ENCODE assay signal across 9 cellular contexts in genomic region chr11:36306888-36307287, GRCh38. TPM values are rescaled to one million over a fixed set of nuclear protein-coding genes. Genes with fewer than 3 reads are reported as not detected.
DNase-seq lines count a peak whose midpoint lies in the region; ATAC-seq lines count a peak whose summit lies in the region.
"Had no signal": no experiment of that assay in that cellular context is flagged by ENCODE, and none has a peak within 500 bp of the region (broad histone marks: within the 10 kb centered on the region; RNA-seq: fewer than 3 reads in every experiment).

No MANE protein-coding gene starts in this region.

- no peaks in the 10 kb centered on the region for H3K79me1 ChIP-seq in mesenchymal stem cell (replicated peaks; ENCODE audit: low read length, poor library complexity, severe bottlenecking)

- no peak overlapping the region for H3K27ac ChIP-seq in Karpas-422 (ENCODE audit: low read length)
- no peak overlapping the region for H3K27ac ChIP-seq in mesenchymal stem cell (ENCODE audit: low read length, poor library complexity, severe bottlenecking)
- H3K27ac ChIP-seq: HL-60 had no signal

- H3K4me2 ChIP-seq in Karpas-422 (ENCODE audit: low read depth, low read length, poor library complexity, severe bottlenecking) (no peak overlapping the region), mesenchymal stem cell (ENCODE audit: low read length, poor library complexity, severe bottlenecking) (no peak overlapping the region)

- H3K36me3 ChIP-seq in Karpas-422 (ENCODE audit: insufficient read depth, low read length) (no peaks in the 10 kb centered on the region), adipocyte (ENCODE audit: control insufficient read depth, insufficient read depth, low read length, severe bottlenecking) (no peaks in the 10 kb centered on the region), mesenchymal stem cell (ENCODE audit: control insufficient read depth in 1 of 2, insufficient read depth in 2 of 2, low read depth in 1 of 2, low read length in 2 of 2) (no peaks in the 10 kb centered on the region)

- H3K9me3 ChIP-seq in Karpas-422 (ENCODE audit: low read length) (no peaks in the 10 kb centered on the region), adipocyte (ENCODE audit: control insufficient read depth, low read length) (no peaks in the 10 kb centered on the region), mesenchymal stem cell (ENCODE audit: control insufficient read depth, low read length) (no peaks in the 10 kb centered on the region)

- H2BK5ac ChIP-seq in mesenchymal stem cell (ENCODE audit: low read depth, low read length, poor library complexity, severe bottlenecking), result no peak overlapping the region

- H2AFZ ChIP-seq in Karpas-422 (ENCODE audit: low read length) (no peak overlapping the region), mesenchymal stem cell (ENCODE audit: low read depth, low read length) (no peak overlapping the region)

- H3K18ac ChIP-seq in mesenchymal stem cell (ENCODE audit: low read depth in 1 of 2, low read length in 2 of 2), result no peak overlapping the region

- H3K4me3 ChIP-seq in Karpas-422 (ENCODE audit: low read length) (no peak overlapping the region), adipocyte (ENCODE audit: low read length) (no peak overlapping the region), mesenchymal stem cell (ENCODE audit: insufficient read depth in 1 of 2, low read depth in 1 of 2, low read length in 2 of 2) (no peak overlapping the region)

- H3K27me3 ChIP-seq in Karpas-422 (ENCODE audit: low read length) (no peaks in the 10 kb centered on the region), adipocyte (replicated peaks; ENCODE audit: control insufficient read depth, insufficient read depth, low read length) (no peaks in the 10 kb centered on the region), mesenchymal stem cell (ENCODE audit: control insufficient read depth in 1 of 2, insufficient read depth in 1 of 2, low read length in 2 of 2) (peaks cover 0 to 9% of the 10 kb centered on the region in 2 experiments)

- no peak overlapping the region for H2BK15ac ChIP-seq in mesenchymal stem cell (ENCODE audit: low read depth, poor library complexity, severe bottlenecking)

- no peaks in the 10 kb centered on the region for H3K4me1 ChIP-seq in Karpas-422 (ENCODE audit: low read length)
- peaks cover 22% of the 10 kb centered on the region for H3K4me1 ChIP-seq in adipocyte (ENCODE audit: control insufficient read depth, insufficient read depth, low read length)
- H3K4me1 ChIP-seq in mesenchymal stem cell (ENCODE audit: control insufficient read depth, insufficient read depth, low read depth, low read length), result peaks cover 3% of the 10 kb centered on the region

- H3K79me2 ChIP-seq in Karpas-422 (ENCODE audit: low read length), result no peaks in the 10 kb centered on the region

- no peak overlapping the region for H3K23ac ChIP-seq in mesenchymal stem cell (ENCODE audit: low read length in 2 of 2)

- DNase-seq in Daoy (ENCODE audit: low read depth), result peak; percentile 42
- DNase-seq in Karpas-422, result peak; percentile 74
- peak; percentile 91 for DNase-seq in adipocyte (ENCODE audit: low read depth)
- DNase-seq in mesenchymal stem cell, result peak; percentile 69
- no peak for DNase-seq in NCI-H1930 (lab: John Stamatoyannopoulos, UW)
- no peak for DNase-seq in activated CD8-positive, alpha-beta memory T cell treated with anti-CD3 and anti-CD28 coated beads, Interleukin-2, amount 50 U/mL, for 48 hours
- no peak for DNase-seq in posterior cingulate gyrus

- no peak overlapping the region for H2BK120ac ChIP-seq in mesenchymal stem cell (ENCODE audit: low read depth, low read length)

- no peak overlapping the region for H2AK5ac ChIP-seq in mesenchymal stem cell (ENCODE audit: low read length, severe bottlenecking)

- no peak overlapping the region for H3K14ac ChIP-seq in mesenchymal stem cell (ENCODE audit: low read length in 2 of 2)

- no peaks in the 10 kb centered on the region for H4K20me1 ChIP-seq in Karpas-422 (ENCODE audit: insufficient read depth, low read depth, low read length)

- H2BK12ac ChIP-seq in mesenchymal stem cell (ENCODE audit: low read length in 2 of 2), result no peak overlapping the region

- H4K8ac ChIP-seq in mesenchymal stem cell (ENCODE audit: low read length), result no peak overlapping the region

- intact Hi-C loops in posterior cingulate gyrus (cut with DNase I), result no loop called here

- H3K9ac ChIP-seq in Karpas-422 (ENCODE audit: low read length), result no peak overlapping the region
- no peak overlapping the region for H3K9ac ChIP-seq in adipocyte (ENCODE audit: low read length)
- H3K9ac ChIP-seq in mesenchymal stem cell (ENCODE audit: low read length), result no peak overlapping the region

- no peak overlapping the region for H3K4ac ChIP-seq in mesenchymal stem cell (ENCODE audit: low read depth in 1 of 2, low read length in 2 of 2)

- H4K91ac ChIP-seq in mesenchymal stem cell (ENCODE audit: low read length), result no peak overlapping the region

- WGBS in mesenchymal stem cell, result 38% methylated on average over 3 of the region's 3 CpGs

- ATAC-seq in HG03378 (IDR thresholded peaks at IDR 0.05; ENCODE audit: unreplicated experiment), result no peak

- H3K9me2 ChIP-seq in Karpas-422 (replicated peaks; ENCODE audit: insufficient read depth, low read length), result no peaks in the 10 kb centered on the region

RNA-seq across cellular contexts. Expression of gene PRR5L, which starts 10.8 kb away (rescaled TPM):
- total RNA-seq in Daoy (2014; rRNA removed; shearing (Covaris generic)), result 51.8 and 69.9 TPM in 2 replicates
- not detected in 2 replicates for total RNA-seq in Karpas-422 (2014; rRNA removed; shearing (Covaris generic); ENCODE audit: low replicate concordance)
- 4.9 TPM for polyA plus RNA-seq in mesenchymal stem cell (2013, experiment 1 of 2)
- 5.7 TPM for polyA plus RNA-seq in mesenchymal stem cell (2013, experiment 2 of 2)

RNA-seq across cellular contexts. Expression of gene COMMD9, which starts 17.7 kb away (rescaled TPM):
- 23.9 and 43.5 TPM in 2 replicates for total RNA-seq in Daoy (2014; rRNA removed; shearing (Covaris generic))
- total RNA-seq in Karpas-422 (2014; rRNA removed; shearing (Covaris generic); ENCODE audit: low replicate concordance), result 23.2 and 31.0 TPM in 2 replicates
- 63.0 TPM for polyA plus RNA-seq in mesenchymal stem cell (2013, experiment 1 of 2)
- 75.3 TPM for polyA plus RNA-seq in mesenchymal stem cell (2013, experiment 2 of 2)

Comparison
In these comparisons a context has a peak if more than half of its experiments do, and no peak if none do; other contexts are left out.
1. DNase-seq: peak in Daoy (single experiment), Karpas-422 (single experiment), adipocyte (single experiment) and mesenchymal stem cell (single experiment); none in NCI-H1930 (0 of 2), activated CD8-positive, alpha-beta memory T cell treated with anti-CD3 and anti-CD28 coated beads, Interleukin-2, amount 50 U/mL, for 48 hours (single experiment) and posterior cingulate gyrus (0 of 10).
2. RNA of gene PRR5L, which starts 10.8 kb away (total RNA-seq): 51.8 to 69.9 TPM in Daoy; not detected in Karpas-422; every median in the first group is over 10 times any median in the second.